Comparison of ENCODE assay signal across 1 cellular context in the genomic region with DNA sequence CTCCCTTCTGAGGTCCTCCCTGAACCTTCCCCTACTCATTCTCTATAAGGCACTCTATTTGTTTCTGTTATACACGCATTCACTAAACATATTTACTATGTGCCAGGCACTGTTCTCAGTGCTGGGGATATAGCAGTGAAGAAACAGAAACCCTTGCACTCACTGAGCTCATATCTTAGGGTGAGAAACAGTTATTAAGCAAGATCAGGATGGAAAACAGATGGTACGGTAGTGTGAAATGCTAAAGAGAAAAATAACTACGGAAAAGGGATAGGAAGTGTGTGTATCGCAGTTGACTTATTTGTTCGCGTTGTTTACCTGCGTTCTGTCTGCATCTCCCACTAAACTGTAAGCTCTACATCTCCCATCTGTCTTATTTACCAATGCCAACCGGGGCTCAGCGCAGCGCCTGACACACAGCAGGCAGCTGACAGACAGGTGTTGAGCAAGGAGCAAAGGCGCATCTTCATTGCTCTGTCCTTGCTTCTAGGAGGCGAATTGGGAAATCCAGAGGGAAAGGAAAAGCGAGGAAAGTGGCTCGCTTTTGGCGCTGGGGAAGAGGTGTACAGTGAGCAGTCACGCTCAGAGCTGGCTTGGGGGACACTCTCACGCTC.
TF ChIP-seq lines count a peak whose summit lies in the region.

No MANE protein-coding gene starts in this region.

TF ChIP-seq in Ishikawa, 13 proteins besides CTCF, POLR2A, EP300 and RAD21 (continued from another document):
- TF ChIP-seq, protein P1, sequence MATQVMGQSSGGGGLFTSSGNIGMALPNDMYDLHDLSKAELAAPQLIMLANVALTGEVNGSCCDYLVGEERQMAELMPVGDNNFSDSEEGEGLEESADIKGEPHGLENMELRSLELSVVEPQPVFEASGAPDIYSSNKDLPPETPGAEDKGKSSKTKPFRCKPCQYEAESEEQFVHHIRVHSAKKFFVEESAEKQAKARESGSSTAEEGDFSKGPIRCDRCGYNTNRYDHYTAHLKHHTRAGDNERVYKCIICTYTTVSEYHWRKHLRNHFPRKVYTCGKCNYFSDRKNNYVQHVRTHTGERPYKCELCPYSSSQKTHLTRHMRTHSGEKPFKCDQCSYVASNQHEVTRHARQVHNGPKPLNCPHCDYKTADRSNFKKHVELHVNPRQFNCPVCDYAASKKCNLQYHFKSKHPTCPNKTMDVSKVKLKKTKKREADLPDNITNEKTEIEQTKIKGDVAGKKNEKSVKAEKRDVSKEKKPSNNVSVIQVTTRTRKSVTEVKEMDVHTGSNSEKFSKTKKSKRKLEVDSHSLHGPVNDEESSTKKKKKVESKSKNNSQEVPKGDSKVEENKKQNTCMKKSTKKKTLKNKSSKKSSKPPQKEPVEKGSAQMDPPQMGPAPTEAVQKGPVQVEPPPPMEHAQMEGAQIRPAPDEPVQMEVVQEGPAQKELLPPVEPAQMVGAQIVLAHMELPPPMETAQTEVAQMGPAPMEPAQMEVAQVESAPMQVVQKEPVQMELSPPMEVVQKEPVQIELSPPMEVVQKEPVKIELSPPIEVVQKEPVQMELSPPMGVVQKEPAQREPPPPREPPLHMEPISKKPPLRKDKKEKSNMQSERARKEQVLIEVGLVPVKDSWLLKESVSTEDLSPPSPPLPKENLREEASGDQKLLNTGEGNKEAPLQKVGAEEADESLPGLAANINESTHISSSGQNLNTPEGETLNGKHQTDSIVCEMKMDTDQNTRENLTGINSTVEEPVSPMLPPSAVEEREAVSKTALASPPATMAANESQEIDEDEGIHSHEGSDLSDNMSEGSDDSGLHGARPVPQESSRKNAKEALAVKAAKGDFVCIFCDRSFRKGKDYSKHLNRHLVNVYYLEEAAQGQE (IDR thresholded peaks at IDR 0.05; ENCODE audit: low read depth) = no peak
